8 cellular contexts compared by ENCODE assay signal in genomic region chr12:153080-153746, GRCh38.
DNase-seq lines count a peak whose midpoint lies in the region; ATAC-seq and TF ChIP-seq lines count a peak whose summit lies in the region.

No MANE protein-coding gene starts in this region.

- no peaks in the 10 kb centered on the region for H4K20me1 ChIP-seq in osteoblast (ENCODE audit: insufficient read depth, low read length)

- H3K36me3 ChIP-seq in osteoblast (ENCODE audit: insufficient read depth, low read length), result no peaks in the 10 kb centered on the region

- H3K4me3 ChIP-seq in fibroblast of pulmonary artery (replicated peaks; ENCODE audit: low read depth, low read length) (no peak overlapping the region), osteoblast (ENCODE audit: insufficient read depth, low read length) (no peak overlapping the region)

- no peak overlapping the region for H2AFZ ChIP-seq in osteoblast (ENCODE audit: low read length)

- no peak overlapping the region for H3K27ac ChIP-seq in osteoblast (ENCODE audit: low read depth, low read length)

- H3K4me2 ChIP-seq in osteoblast (ENCODE audit: insufficient read depth, low read length), result no peak overlapping the region

- H3K4me1 ChIP-seq in osteoblast (ENCODE audit: insufficient read depth, low read length), result no peaks in the 10 kb centered on the region

- DNase-seq in GM03348 (ENCODE audit: low spot score), result peak; percentile 67
- DNase-seq in HS-27A (ENCODE audit: low read depth), result peak; percentile 15
- peak; percentile 76 for DNase-seq in NOMO-1 treated with DMSO at 0.1 percent for 48 hours (lab: John Stamatoyannopoulos, UW; ENCODE audit: unreplicated experiment)
- DNase-seq in activated CD8-positive, alpha-beta memory T cell treated with anti-CD3 and anti-CD28 coated beads, Interleukin-2, amount 50 U/mL, for 48 hours, result peak; percentile 79
- peak; percentile 47 for DNase-seq in fibroblast of pulmonary artery (ENCODE audit: low read depth)
- DNase-seq in osteoblast (ENCODE audit: insufficient read length, low spot score, missing footprints), result peak; percentile 97
- DNase-seq in middle frontal gyrus (ENCODE audit: extremely low spot score, low spot score), result no peak

- H3K9me3 ChIP-seq in osteoblast (ENCODE audit: low read depth, low read length), result no peaks in the 10 kb centered on the region

- ATAC-seq in GM18873 (IDR thresholded peaks at IDR 0.05; ENCODE audit: low FRiP score, unreplicated experiment), result no peak

- no peaks in the 10 kb centered on the region for H3K79me2 ChIP-seq in osteoblast (ENCODE audit: insufficient read depth, low read length)

- TF ChIP-seq CTCF in fibroblast of pulmonary artery (IDR thresholded peaks at IDR 0.05; ENCODE audit: low read length, missing control alignments), result peak; percentile 75
- TF ChIP-seq CTCF in osteoblast (IDR thresholded peaks at IDR 0.05; ENCODE audit: extremely low read depth, low read depth, low read length), result peak; percentile 69

- H3K27me3 ChIP-seq in osteoblast (ENCODE audit: insufficient read depth, low read length), result peaks cover 10% of the 10 kb centered on the region
